In the genomic region with DNA sequence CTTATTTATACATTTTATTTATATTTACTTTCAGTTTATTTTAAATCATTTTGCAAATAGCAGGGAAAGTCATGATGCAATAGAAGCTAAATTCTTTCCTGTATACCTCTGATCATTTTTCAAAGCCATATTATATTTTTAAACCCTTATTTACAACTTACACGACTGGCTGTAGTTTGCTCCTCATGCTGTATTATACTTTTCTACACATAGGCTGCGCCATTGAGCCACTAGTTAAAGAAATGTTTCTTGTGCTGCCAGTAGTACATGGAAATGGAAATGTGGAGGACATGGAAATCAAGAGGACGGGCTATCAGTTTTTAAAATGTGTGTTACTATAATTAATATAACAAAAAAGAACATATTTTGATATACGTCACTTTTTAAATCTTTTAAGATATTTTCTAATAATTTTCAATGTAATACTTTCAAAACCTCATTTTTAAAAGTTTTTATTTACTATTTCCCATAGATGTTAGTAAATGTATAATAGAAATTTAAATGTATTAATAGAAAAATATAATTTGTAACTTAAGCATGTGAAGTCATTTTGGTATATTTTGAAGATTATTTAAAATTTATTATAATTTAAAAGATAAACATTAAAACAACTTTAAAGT, we compare ENCODE assay signal across 8 cellular contexts.
DNase-seq lines count a peak whose midpoint lies in the region; ATAC-seq and TF ChIP-seq lines count a peak whose summit lies in the region.

No MANE protein-coding gene starts in this region.

- no peaks in the 10 kb centered on the region for H3K79me2 ChIP-seq in GM23248 (ENCODE audit: insufficient read depth)

- peaks cover 0 to 4% of the 10 kb centered on the region in 2 donors for H3K36me3 Mint-ChIP-seq in CD14-positive monocyte

- H4K20me1 ChIP-seq in GM23248 (ENCODE audit: insufficient read depth), result no peaks in the 10 kb centered on the region

- no peak overlapping the region for H3K9ac ChIP-seq in GM23248

- DNase-seq in CD14-positive monocyte (ENCODE audit: low spot score) (no peak), GM23248 (peak; percentile 81), NCI-H2081 treated with DMSO at 0.1 percent for 48 hours (lab: John Stamatoyannopoulos, UW) (peak; percentile 15), glomerular visceral epithelial cell (ENCODE audit: extremely low spot score) (peak; percentile 73), retina (peak; percentile 48)

- no peaks in the 10 kb centered on the region for H3K27me3 ChIP-seq in GM23248 (replicated peaks; ENCODE audit: insufficient read depth)

- H3K36me3 ChIP-seq in GM23248 (ENCODE audit: low read depth), result no peaks in the 10 kb centered on the region

- no peak overlapping the region for H3K4me3 ChIP-seq in GM23248
- no peak overlapping the region for H3K4me3 ChIP-seq in WI38 (ENCODE audit: low read depth, low read length)

- no peak overlapping the region for H3K27ac Mint-ChIP-seq in CD14-positive monocyte

- peak; percentile 74 for TF ChIP-seq CTCF in CD14-positive monocyte (IDR thresholded peaks at IDR 0.05)
- TF ChIP-seq CTCF in WI38 (IDR thresholded peaks at IDR 0.05; ENCODE audit: low read depth, low read length), result peak; percentile 57; the same call in 1 of the 2 replicates

- intact Hi-C loops in CD14-positive monocyte (cut with micrococcal nuclease), result loop anchor here in 1 of 2 donors (10.0 kb wide), 2 partner anchors 559 to 819 kb away; no protein-coding TSS in a partner anchor

- in situ Hi-C loops in GM23248 (cut with MboI), result loop anchor here (10.0 to 25.0 kb wide), 3 partner anchors 389 to 822 kb away; partner anchors contain the start of gene TCF7L2

- H2AFZ ChIP-seq in GM23248, result no peak overlapping the region

- no peaks in the 10 kb centered on the region for H3K4me1 Mint-ChIP-seq in CD14-positive monocyte

- peaks cover 8% of the 10 kb centered on the region; the same call in 1 of the 2 replicates for H3F3A ChIP-seq in GM23248 (ENCODE audit: insufficient read depth)

- H3K4me1 ChIP-seq in GM23248 (ENCODE audit: insufficient read depth), result peaks cover 11% of the 10 kb centered on the region

- no peaks in the 10 kb centered on the region for H3K9me3 Mint-ChIP-seq in CD14-positive monocyte

- H3K4me2 ChIP-seq in GM23248 (ENCODE audit: unreplicated experiment), result peak overlapping the region; percentile 20

- H3K27me3 Mint-ChIP-seq in CD14-positive monocyte (ENCODE audit: low read depth in 3 of 3), result peaks cover 0 to 2% (median 0%) of the 10 kb centered on the region in 3 donors

- H3K9me2 ChIP-seq in GM23248 (ENCODE audit: insufficient read depth), result no peaks in the 10 kb centered on the region

- H3K9me3 ChIP-seq in GM23248 (ENCODE audit: low read depth), result no peaks in the 10 kb centered on the region

- WGBS in GM23248 (ENCODE audit: low coverage in 1 of 2, low lambda C conversion rate in 2 of 2, missing lambda C conversion rate in 2 of 2), 2 experiments, result 11 to 14% methylated on average over 4 of the region's 4 CpGs

- H3K27ac ChIP-seq in GM23248, result no peak overlapping the region

- H3K4me3 Mint-ChIP-seq in CD14-positive monocyte, result no peak overlapping the region

- ATAC-seq in GM19035 (IDR thresholded peaks at IDR 0.05; ENCODE audit: unreplicated experiment) (no peak), HG02623 (IDR thresholded peaks at IDR 0.05; ENCODE audit: unreplicated experiment) (no peak)
